In the genomic region with DNA sequence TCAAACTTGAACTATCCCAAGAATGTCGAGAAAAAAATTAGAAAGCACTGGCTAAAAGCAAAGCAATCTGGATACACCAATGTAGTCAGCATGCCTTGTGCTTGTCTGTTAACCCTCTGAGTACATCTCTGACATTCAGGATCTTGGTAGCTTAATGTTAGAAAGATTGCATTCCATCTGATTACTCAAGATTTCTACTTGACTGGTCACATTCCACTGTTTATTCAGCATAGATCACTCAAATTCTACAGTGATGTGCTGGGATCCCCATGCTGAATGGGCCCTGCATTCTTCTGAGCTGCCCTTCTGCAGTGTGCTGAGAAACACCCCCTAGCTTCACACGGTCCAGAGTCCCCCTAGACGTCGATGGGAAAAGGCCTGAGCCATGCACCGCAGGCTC, we compare ENCODE assay signal across 1 cellular context.
TF ChIP-seq lines count a peak whose summit lies in the region.

No MANE protein-coding gene starts in this region.

TF ChIP-seq in WTC11, 78 proteins besides CTCF, POLR2A, EP300 and RAD21 (continued from another document):
- TF ChIP-seq, protein P1, sequence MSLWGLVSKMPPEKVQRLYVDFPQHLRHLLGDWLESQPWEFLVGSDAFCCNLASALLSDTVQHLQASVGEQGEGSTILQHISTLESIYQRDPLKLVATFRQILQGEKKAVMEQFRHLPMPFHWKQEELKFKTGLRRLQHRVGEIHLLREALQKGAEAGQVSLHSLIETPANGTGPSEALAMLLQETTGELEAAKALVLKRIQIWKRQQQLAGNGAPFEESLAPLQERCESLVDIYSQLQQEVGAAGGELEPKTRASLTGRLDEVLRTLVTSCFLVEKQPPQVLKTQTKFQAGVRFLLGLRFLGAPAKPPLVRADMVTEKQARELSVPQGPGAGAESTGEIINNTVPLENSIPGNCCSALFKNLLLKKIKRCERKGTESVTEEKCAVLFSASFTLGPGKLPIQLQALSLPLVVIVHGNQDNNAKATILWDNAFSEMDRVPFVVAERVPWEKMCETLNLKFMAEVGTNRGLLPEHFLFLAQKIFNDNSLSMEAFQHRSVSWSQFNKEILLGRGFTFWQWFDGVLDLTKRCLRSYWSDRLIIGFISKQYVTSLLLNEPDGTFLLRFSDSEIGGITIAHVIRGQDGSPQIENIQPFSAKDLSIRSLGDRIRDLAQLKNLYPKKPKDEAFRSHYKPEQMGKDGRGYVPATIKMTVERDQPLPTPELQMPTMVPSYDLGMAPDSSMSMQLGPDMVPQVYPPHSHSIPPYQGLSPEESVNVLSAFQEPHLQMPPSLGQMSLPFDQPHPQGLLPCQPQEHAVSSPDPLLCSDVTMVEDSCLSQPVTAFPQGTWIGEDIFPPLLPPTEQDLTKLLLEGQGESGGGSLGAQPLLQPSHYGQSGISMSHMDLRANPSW (CRISPR knock-in tag; conservative IDR thresholded peaks at IDR 0.05; ENCODE audit: low read depth), result no peak
- TF ChIP-seq NFATC4 (CRISPR knock-in tag; IDR thresholded peaks at IDR 0.05) (no peak), JUN (CRISPR knock-in tag; IDR thresholded peaks at IDR 0.05) (no peak), ZBTB21 (CRISPR knock-in tag; IDR thresholded peaks at IDR 0.05; ENCODE audit: borderline replicate concordance) (no peak), GRHL2 (CRISPR knock-in tag; IDR thresholded peaks at IDR 0.05; ENCODE audit: insufficient replicate concordance, severe bottlenecking) (no peak)
- TF ChIP-seq, protein P2, sequence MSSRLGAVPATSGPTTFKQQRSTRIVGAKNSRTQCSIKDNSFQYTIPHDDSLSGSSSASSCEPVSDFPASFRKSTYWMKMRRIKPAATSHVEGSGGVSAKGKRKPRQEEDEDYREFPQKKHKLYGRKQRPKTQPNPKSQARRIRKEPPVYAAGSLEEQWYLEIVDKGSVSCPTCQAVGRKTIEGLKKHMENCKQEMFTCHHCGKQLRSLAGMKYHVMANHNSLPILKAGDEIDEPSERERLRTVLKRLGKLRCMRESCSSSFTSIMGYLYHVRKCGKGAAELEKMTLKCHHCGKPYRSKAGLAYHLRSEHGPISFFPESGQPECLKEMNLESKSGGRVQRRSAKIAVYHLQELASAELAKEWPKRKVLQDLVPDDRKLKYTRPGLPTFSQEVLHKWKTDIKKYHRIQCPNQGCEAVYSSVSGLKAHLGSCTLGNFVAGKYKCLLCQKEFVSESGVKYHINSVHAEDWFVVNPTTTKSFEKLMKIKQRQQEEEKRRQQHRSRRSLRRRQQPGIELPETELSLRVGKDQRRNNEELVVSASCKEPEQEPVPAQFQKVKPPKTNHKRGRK (CRISPR knock-in tag; IDR thresholded peaks at IDR 0.05; ENCODE audit: borderline replicate concordance), result no peak
